Comparison of ENCODE assay signal across 18 cellular contexts in the genomic region with DNA sequence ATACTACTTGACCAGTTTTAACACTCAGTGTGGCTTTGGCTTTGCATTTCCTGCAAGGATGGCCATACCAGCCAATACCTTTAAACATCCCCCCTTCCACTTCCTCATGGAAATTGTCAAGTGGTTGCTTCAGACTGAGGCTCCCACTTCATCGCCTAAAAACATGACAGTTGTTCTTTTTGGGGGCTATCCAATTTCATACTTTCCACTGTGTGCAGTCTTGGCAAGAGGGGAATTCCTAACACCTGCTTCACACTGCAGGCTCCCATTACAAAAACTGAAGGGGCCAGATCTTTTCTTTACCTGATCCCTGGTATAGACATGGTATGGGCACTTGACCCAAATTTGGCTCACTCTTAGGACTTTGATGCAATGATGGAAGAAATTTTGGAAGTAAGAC. TPM values are rescaled to one million over a fixed set of nuclear protein-coding genes. Genes with fewer than 3 reads are reported as not detected.
DNase-seq lines count a peak whose midpoint lies in the region; TF ChIP-seq lines count a peak whose summit lies in the region.
"Had no signal": no experiment of that assay in that cellular context is flagged by ENCODE, and none has a peak within 500 bp of the region (broad histone marks: within the 10 kb centered on the region; RNA-seq: fewer than 3 reads in every experiment).

No MANE protein-coding gene starts in this region.

- CTCF ChIA-PET in HEK293T (lab: Yijun Ruan, JAX), result no interaction called here

- no peak overlapping the region for H3K4me3 ChIP-seq in foreskin fibroblast (ENCODE audit: low read depth in 1 of 2, low read length in 2 of 2)
- H3K4me3 ChIP-seq: SK-N-MC had no signal

- peak; percentile 50 for DNase-seq in NCI-H2171 treated with DMSO at 0.1 percent for 48 hours (lab: John Stamatoyannopoulos, UW)
- DNase-seq in NCI-H2171 (lab: John Stamatoyannopoulos, UW), result no peak
- DNase-seq in NCI-H1092 (lab: John Stamatoyannopoulos, UW), result peak; percentile 23
- peak; percentile 31 for DNase-seq in NCI-H524 treated with DMSO at 0.1 percent for 48 hours (lab: John Stamatoyannopoulos, UW)
- DNase-seq in myocyte (ENCODE audit: low read depth), result peak; percentile 78
- DNase-seq in NAMALWA (ENCODE audit: low spot score), result no peak
- no peak for DNase-seq in foreskin fibroblast
- no peak for DNase-seq in HEK293T (ENCODE audit: extremely low spot score)
- DNase-seq: AML-193, COR-L47, DND-41, GDM1, NCI-H1436, NCI-H2081, NCI-H510A treated with DMSO at 0.1 percent for 48 hours had no signal

- TF ChIP-seq CTCF in foreskin fibroblast (IDR thresholded peaks at IDR 0.05; ENCODE audit: low read depth, low read length), result no peak

- POLR2A ChIA-PET in HEK293T (lab: Yijun Ruan, JAX), result no interaction called here

TF ChIP-seq in HEK293T, 16 proteins besides CTCF, POLR2A, EP300 and RAD21:
- TF ChIP-seq ARNT (IDR thresholded peaks at IDR 0.05), result no peak
- TF ChIP-seq BHLHE40 (IDR thresholded peaks at IDR 0.05; ENCODE audit: borderline replicate concordance), result no peak
- TF ChIP-seq, protein P1, sequence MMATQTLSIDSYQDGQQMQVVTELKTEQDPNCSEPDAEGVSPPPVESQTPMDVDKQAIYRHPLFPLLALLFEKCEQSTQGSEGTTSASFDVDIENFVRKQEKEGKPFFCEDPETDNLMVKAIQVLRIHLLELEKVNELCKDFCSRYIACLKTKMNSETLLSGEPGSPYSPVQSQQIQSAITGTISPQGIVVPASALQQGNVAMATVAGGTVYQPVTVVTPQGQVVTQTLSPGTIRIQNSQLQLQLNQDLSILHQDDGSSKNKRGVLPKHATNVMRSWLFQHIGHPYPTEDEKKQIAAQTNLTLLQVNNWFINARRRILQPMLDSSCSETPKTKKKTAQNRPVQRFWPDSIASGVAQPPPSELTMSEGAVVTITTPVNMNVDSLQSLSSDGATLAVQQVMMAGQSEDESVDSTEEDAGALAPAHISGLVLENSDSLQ (IDR thresholded peaks at IDR 0.05), result no peak
- TF ChIP-seq ZNF384 (IDR thresholded peaks at IDR 0.05), result no peak
- no peak for TF ChIP-seq SP1 (IDR thresholded peaks at IDR 0.05)
- TF ChIP-seq ELF4 (IDR thresholded peaks at IDR 0.05), result no peak
- no peak for TF ChIP-seq TARDBP (IDR thresholded peaks at IDR 0.05)
- TF ChIP-seq FOXA1 (IDR thresholded peaks at IDR 0.05), result no peak
- no peak for TF ChIP-seq HDGF (IDR thresholded peaks at IDR 0.05; ENCODE audit: borderline replicate concordance)
- TF ChIP-seq LEF1 (IDR thresholded peaks at IDR 0.05; ENCODE audit: borderline replicate concordance), result no peak
TF ChIP-seq in HEK293T: peak in this region for 0.

RNA-seq across cellular contexts. Expression of a gene that starts 28.5 kb away (rescaled TPM):
- 21.7 and 27.0 TPM in 2 replicates for total RNA-seq in myocyte
- polyA plus RNA-seq in myocyte (2012), result 70.3 TPM

RNA-seq across cellular contexts. Expression of a gene that starts 53.9 kb away (rescaled TPM):
- 0.05 TPM in 2 replicates for total RNA-seq in myocyte
- polyA plus RNA-seq in myocyte (2012), result 0.03 TPM
- total RNA-seq: MCF 10A had no signal
- polyA plus RNA-seq: CD14-positive monocyte had no signal

Comparison
In these comparisons a context has a peak if more than half of its experiments do, and no peak if none do; other contexts are left out.
1. DNase-seq: peak in NCI-H2171 treated with DMSO at 0.1 percent for 48 hours (single experiment), NCI-H1092 (single experiment), NCI-H524 treated with DMSO at 0.1 percent for 48 hours (single experiment) and myocyte (single experiment); none in NCI-H2171 (single experiment), NAMALWA (single experiment), foreskin fibroblast (0 of 2) and HEK293T (single experiment).